8 cellular contexts compared by ENCODE assay signal in genomic region chr1:179293340-179294327, GRCh38. TPM values are rescaled to one million over a fixed set of nuclear protein-coding genes. Genes with fewer than 3 reads are reported as not detected.
DNase-seq lines count a peak whose midpoint lies in the region; ATAC-seq and TF ChIP-seq lines count a peak whose summit lies in the region.

Gene SOAT1 (plus strand): TSS chr1:179293797. CDS start chr1:179302685, 8,888 bp downstream.

- intact Hi-C loops in activated B cell treated with CpG ODN at 0.5 μM for 24 hours (cut with micrococcal nuclease), result loop anchor here (1.0 to 10.0 kb wide), 8 partner anchors 65 to 751 kb away; partner anchors contain the start of genes ABL2, AXDND1 and CEP350

- no peaks in the 10 kb centered on the region for H3K9me3 Mint-ChIP-seq in activated B cell treated with CpG ODN at 0.5 μM for 24 hours

- DNase-seq in AG08395 (ENCODE audit: low spot score) (peak; percentile 94), NCI-H2227 treated with DMSO at 0.1 percent for 48 hours (lab: John Stamatoyannopoulos, UW) (peak; percentile 95), activated B cell treated with CpG ODN at 0.5 μM for 24 hours (peak; percentile 92), caudate nucleus (lab: John Stamatoyannopoulos, UW) (peak; percentile 26 to 97 (median 89)), iris pigment epithelial cell (ENCODE audit: low read depth) (peak; percentile 81)
- DNase-seq in stimulated activated CD4-positive, alpha-beta T cell treated with anti-CD3 and anti-CD28 coated beads, Interleukin-12 subunit alpha, Interleukin-12 subunit beta, amount 100 ng/mL, for 48 hours (ENCODE audit: low read depth in 2 of 3, low spot score in 1 of 3), result peak; percentile 86 to 91 (median 87)

- POLR2A ChIA-PET in activated B cell treated with CpG ODN at 0.5 μM for 24 hours (lab: Charles Lee), result interaction anchor here (0.5 to 2.3 kb wide), 9 partner anchors 20 to 660 kb away, joined by 3 to 20 read pairs (median 3); partner anchors contain the start of genes ABL2 and AXDND1

- peak within 1 kb of the TSS; percentile 93 for H3K27ac Mint-ChIP-seq in activated B cell treated with CpG ODN at 0.5 μM for 24 hours

- H3K4me1 Mint-ChIP-seq in activated B cell treated with CpG ODN at 0.5 μM for 24 hours, result peaks cover 44% of the 10 kb centered on the region

- H3K27ac ChIP-seq in caudate nucleus (ENCODE audit: low read depth, low read length), result peak within 1 kb of the TSS; percentile 88

- ATAC-seq in GM18868 (IDR thresholded peaks at IDR 0.05; ENCODE audit: unreplicated experiment) (peak; percentile 96), HG03108 (IDR thresholded peaks at IDR 0.05; ENCODE audit: unreplicated experiment) (peak; percentile 95), activated B cell treated with CpG ODN at 0.5 μM for 24 hours (ENCODE audit: low read depth) (peak; percentile 99)

- H3K4me3 Mint-ChIP-seq in activated B cell treated with CpG ODN at 0.5 μM for 24 hours, result peak within 1 kb of the TSS; percentile 97

- no peaks in the 10 kb centered on the region for H3K27me3 Mint-ChIP-seq in activated B cell treated with CpG ODN at 0.5 μM for 24 hours

- peaks cover 4% of the 10 kb centered on the region for H3K36me3 Mint-ChIP-seq in activated B cell treated with CpG ODN at 0.5 μM for 24 hours (ENCODE audit: low read depth)

- CTCF ChIA-PET in activated B cell treated with CpG ODN at 0.5 μM for 24 hours (lab: Charles Lee), result interaction anchor here (0.7 to 1.8 kb wide), 4 partner anchors 16 to 214 kb away, joined by 3 to 5 read pairs (median 4); no protein-coding TSS in a partner anchor

- TF ChIP-seq CTCF in activated B cell treated with CpG ODN at 0.5 μM for 24 hours (IDR thresholded peaks at IDR 0.05), result no peak

RNA-seq across cellular contexts. Expression of gene SOAT1, which starts in this region (rescaled TPM):
- total RNA-seq in activated B cell treated with CpG ODN at 0.5 μM for 24 hours, result 17.3 and 20.0 TPM in 2 replicates

Comparison
In these comparisons a context has a peak if more than half of its experiments do, and no peak if none do; other contexts are left out.
1. Peak in every context shown above with its lines: DNase-seq, ATAC-seq and H3K27ac ChIP-seq.